In genomic region chr1:201459775-201460174, GRCh38 we compare ENCODE assay signal across 24 cellular contexts. TPM values are rescaled to one million over a fixed set of nuclear protein-coding genes. Genes with fewer than 3 reads are reported as not detected.
DNase-seq lines count a peak whose midpoint lies in the region; ATAC-seq and TF ChIP-seq lines count a peak whose summit lies in the region.
"Had no signal": no experiment of that assay in that cellular context is flagged by ENCODE, and none has a peak within 500 bp of the region (broad histone marks: within the 10 kb centered on the region; RNA-seq: fewer than 3 reads in every experiment).

No MANE protein-coding gene starts in this region.

- DNase-seq in DND-41 (no peak), breast epithelium (ENCODE audit: low spot score in 2 of 2) (no peak), neuronal stem cell (ENCODE audit: low spot score) (no peak), tibial artery (peak in 1 of 2 donors; percentile 66), MG63 (no peak), NCI-H1417 treated with DMSO at 0.1 percent for 48 hours (lab: John Stamatoyannopoulos, UW) (no peak), islet precursor cell (no peak), AG08396 (ENCODE audit: low spot score) (no peak)
- DNase-seq: activated CD4-positive, alpha-beta T cell treated with anti-CD3 and anti-CD28 coated beads for 1 hour; activated naive CD8-positive, alpha-beta T cell treated with anti-CD3 and anti-CD28 coated beads, Interleukin-2, amount 50 U/mL, for 24 hours; CD4-positive, alpha-beta memory T cell; H9; NCI-H1694; NCI-H774; retina; SJCRH30; stimulated activated naive B cell treated with anti-CD40 and anti-IgM and Interleukin-4, amounts not matched to agents 10 μg/mL and 1 μg/mL and 100 μg/mL, for 72 hours; T-helper 9 cell had no signal

- H3K79me2 ChIP-seq in DND-41 (ENCODE audit: insufficient read depth, low read length) = no peaks in the 10 kb centered on the region

- no peaks in the 10 kb centered on the region for H4K20me1 ChIP-seq in DND-41 (ENCODE audit: insufficient read depth, low read length)

- H3K23ac ChIP-seq in neuronal stem cell (ENCODE audit: low read depth, low read length, poor library complexity) = no peak overlapping the region

- peak; percentile 37; the same call in 1 of the 3 replicates for ATAC-seq in DND-41 (ENCODE audit: insufficient read depth, low read depth)
- ATAC-seq: activated naive CD8-positive, alpha-beta T cell treated with anti-CD3 and anti-CD28 coated beads, Interleukin-2, amount 50 U/mL, for 24 hours; GM12878; HepG2; left lobe of liver; stimulated activated naive B cell treated with anti-CD40 and anti-IgM and Interleukin-4, amounts not matched to agents 10 μg/mL and 1 μg/mL and 100 μg/mL, for 72 hours had no signal

- TF ChIP-seq CTCF in DND-41 (IDR thresholded peaks at IDR 0.05; ENCODE audit: borderline replicate concordance, extremely low read depth, low read length, poor library complexity, severe bottlenecking) = no peak
- TF ChIP-seq CTCF in breast epithelium (IDR thresholded peaks at IDR 0.05) = no peak
- no peak for TF ChIP-seq CTCF in tibial artery (IDR thresholded peaks at IDR 0.05)

- no peaks in the 10 kb centered on the region for H3K27me3 ChIP-seq in DND-41 (ENCODE audit: insufficient read depth, low read length, poor library complexity)
- H3K27me3 ChIP-seq in breast epithelium = no peaks in the 10 kb centered on the region
- H3K27me3 ChIP-seq in neuronal stem cell (ENCODE audit: control insufficient read depth in 3 of 3, insufficient read depth in 3 of 3, low read depth in 1 of 3, low read length in 3 of 3) = no peaks in the 10 kb centered on the region
- no peaks in the 10 kb centered on the region for H3K27me3 ChIP-seq in tibial artery
- no peaks in the 10 kb centered on the region for H3K27me3 ChIP-seq in MG63
- H3K27me3 ChIP-seq: SJCRH30 had no signal

- H3K27ac ChIP-seq in DND-41 (ENCODE audit: low read length) (no peak overlapping the region), breast epithelium (peak overlapping the region; percentile 92), neuronal stem cell (replicated peaks; ENCODE audit: low read length) (no peak overlapping the region), tibial artery (peak overlapping the region; percentile 90 to 96)

- H3K4me3 ChIP-seq in DND-41 (ENCODE audit: low read depth in 1 of 2, low read length in 2 of 2) = no peak overlapping the region
- no peak overlapping the region for H3K4me3 ChIP-seq in breast epithelium
- H3K4me3 ChIP-seq in neuronal stem cell (ENCODE audit: low read length in 2 of 2) = no peak overlapping the region
- no peak overlapping the region for H3K4me3 ChIP-seq in tibial artery
- no peak overlapping the region for H3K4me3 ChIP-seq in MG63
- H3K4me3 ChIP-seq: GM12878, SJCRH30 had no signal

- H2AK5ac ChIP-seq in neuronal stem cell (ENCODE audit: low read depth, low read length) = peak overlapping the region; percentile 5

- H4K91ac ChIP-seq in neuronal stem cell (ENCODE audit: low read depth, low read length, poor library complexity) = no peak overlapping the region

- no CpG with 5 or more reads among the region's 5 CpGs for WGBS in neuronal stem cell (ENCODE audit: extremely low coverage in 2 of 2, insufficient read length in 2 of 2, insufficient replicate concordance in 1 of 2), 2 donors

- H3K4ac ChIP-seq in neuronal stem cell (ENCODE audit: low read length) = no peak overlapping the region

- H2BK120ac ChIP-seq in neuronal stem cell (ENCODE audit: low read depth, low read length) = no peak overlapping the region

- H3K4me2 ChIP-seq in DND-41 (ENCODE audit: insufficient read depth, low read length) = no peak overlapping the region
- no peak overlapping the region for H3K4me2 ChIP-seq in neuronal stem cell (ENCODE audit: insufficient read depth, low read length, poor library complexity, severe bottlenecking)

- intact Hi-C loops in breast epithelium (cut with DNase I; ENCODE audit: low total_unique reads) (no loop called here), tibial artery (cut with DNase I; ENCODE audit: low total_unique reads) (loop anchor here (10.0 kb wide), 1 partner anchor 255 kb away; no protein-coding TSS in a partner anchor)

- no peak overlapping the region for H3K9ac ChIP-seq in DND-41 (ENCODE audit: low read depth, low read length)
- no peak overlapping the region for H3K9ac ChIP-seq in neuronal stem cell (ENCODE audit: low read depth, low read length, poor library complexity)

- H3K4me1 ChIP-seq in DND-41 (ENCODE audit: insufficient read depth, low read length) (peaks cover 6% of the 10 kb centered on the region), breast epithelium (peaks cover 13 to 23% of the 10 kb centered on the region in 2 donors), neuronal stem cell (ENCODE audit: control insufficient read depth in 2 of 2, insufficient read depth in 1 of 2, low read depth in 1 of 2, low read length in 2 of 2) (peaks cover 14 to 16% of the 10 kb centered on the region in 2 donors), tibial artery (peaks cover 0 to 54% (median 39%) of the 10 kb centered on the region in 4 donors)

- H3K9me3 ChIP-seq in DND-41 (ENCODE audit: insufficient read depth, low read length, severe bottlenecking) (no peaks in the 10 kb centered on the region), breast epithelium (no peaks in the 10 kb centered on the region), neuronal stem cell (replicated peaks in 1 of 2; ENCODE audit: control insufficient read depth in 2 of 2, insufficient read depth in 1 of 2, low read depth in 1 of 2, low read length in 2 of 2) (no peaks in the 10 kb centered on the region), tibial artery (no peaks in the 10 kb centered on the region), MG63 (no peaks in the 10 kb centered on the region)
- H3K9me3 ChIP-seq: SJCRH30 had no signal

- no peak overlapping the region for H2BK12ac ChIP-seq in neuronal stem cell (ENCODE audit: low read length)

- no peak overlapping the region for H2BK5ac ChIP-seq in neuronal stem cell (ENCODE audit: low read length)

- no peak overlapping the region for H3K18ac ChIP-seq in neuronal stem cell (ENCODE audit: low read length)

- no peak overlapping the region for H2AFZ ChIP-seq in DND-41 (ENCODE audit: low read depth, low read length)
- H2AFZ ChIP-seq in neuronal stem cell (ENCODE audit: low read length) = no peak overlapping the region

- H3K14ac ChIP-seq in neuronal stem cell (ENCODE audit: low read length) = no peak overlapping the region

- TF ChIP-seq POLR2A in breast epithelium (IDR thresholded peaks at IDR 0.05) = no peak

- no peak overlapping the region for H4K8ac ChIP-seq in neuronal stem cell (ENCODE audit: low read depth, low read length)

- H2BK15ac ChIP-seq in neuronal stem cell (ENCODE audit: low read length) = no peak overlapping the region

- no peaks in the 10 kb centered on the region for H3K79me1 ChIP-seq in neuronal stem cell (ENCODE audit: low read depth, low read length)

- H3K36me3 ChIP-seq in DND-41 (ENCODE audit: insufficient read depth, low read length) = no peaks in the 10 kb centered on the region
- H3K36me3 ChIP-seq in breast epithelium = no peaks in the 10 kb centered on the region
- peaks cover 2 to 8% of the 10 kb centered on the region in 2 donors for H3K36me3 ChIP-seq in neuronal stem cell (replicated peaks in 1 of 2; ENCODE audit: control insufficient read depth in 2 of 2, insufficient read depth in 2 of 2, low read length in 2 of 2)
- H3K36me3 ChIP-seq in tibial artery = peaks cover 5 to 7% (median 6%) of the 10 kb centered on the region in 3 donors
- peaks cover 4% of the 10 kb centered on the region for H3K36me3 ChIP-seq in MG63

RNA-seq across cellular contexts. Expression of gene PHLDA3, which starts 9.2 kb away (rescaled TPM):
- total RNA-seq in breast epithelium = 100 to 1,000 TPM in 1 of 3 donors, 10 to 100 TPM in 2; 65.7 to 116 (median 92.7) TPM
- polyA plus RNA-seq in neuronal stem cell (2013, experiment 1 of 2) = 12.4 TPM
- 12.3 TPM for polyA plus RNA-seq in neuronal stem cell (2013, experiment 2 of 2)
- total RNA-seq in MG63 (2014; rRNA removed; shearing (Covaris generic); ENCODE audit: low replicate concordance) = 51.7 and 72.2 TPM in 2 replicates

RNA-seq across cellular contexts. Expression of gene TNNI1, which starts 38.2 kb away (rescaled TPM):
- total RNA-seq in breast epithelium = under 1 TPM in 2 of 3 donors, not detected in 1; 0.15 to 0.66 TPM
- polyA plus RNA-seq in neuronal stem cell (2013, experiment 1 of 2) = 3.6 TPM
- 3.4 TPM for polyA plus RNA-seq in neuronal stem cell (2013, experiment 2 of 2)
- not detected in 2 replicates for total RNA-seq in MG63 (2014; rRNA removed; shearing (Covaris generic); ENCODE audit: low replicate concordance)
- total RNA-seq: CD4-positive, alpha-beta memory T cell; endothelial cell of umbilical vein; GM12878; H9; HepG2; left lobe of liver had no signal
- polyA plus RNA-seq: AG04450; CD4-positive, alpha-beta memory T cell; endothelial cell of umbilical vein; HepG2; urinary bladder had no signal

RNA-seq across cellular contexts. Expression of gene CSRP1, which starts 47.1 kb away (rescaled TPM):
- total RNA-seq in breast epithelium = 1,000 to 10,000 TPM in 1 of 3 donors, 100 to 1,000 TPM in 2; 186 to 1,491 (median 767) TPM
- polyA plus RNA-seq in neuronal stem cell (2013, experiment 1 of 2) = 31.8 TPM
- polyA plus RNA-seq in neuronal stem cell (2013, experiment 2 of 2) = 29.5 TPM
- total RNA-seq in MG63 (2014; rRNA removed; shearing (Covaris generic); ENCODE audit: low replicate concordance) = 108 and 190 TPM in 2 replicates

Comparison
In these comparisons a context has a peak if more than half of its experiments do, and no peak if none do; other contexts are left out.
1. H3K27ac ChIP-seq: peak in breast epithelium (2 of 2) and tibial artery (2 of 2); none in DND-41 (single experiment) and neuronal stem cell (single experiment).